Comparison of ENCODE assay signal across 34 cellular contexts in genomic region chr9:103089357-103089756, GRCh38.
"Had no signal": no experiment of that assay in that cellular context is flagged by ENCODE, and none has a peak within 500 bp of the region (broad histone marks: within the 10 kb centered on the region; RNA-seq: fewer than 3 reads in every experiment).

No MANE protein-coding gene starts in this region.

- ATAC-seq: activated naive CD4-positive, alpha-beta T cell treated with anti-CD3 and anti-CD28 coated beads, Interleukin-2, amount 50 U/mL, for 72 hours; activated naive CD8-positive, alpha-beta T cell treated with anti-CD3 and anti-CD28 coated beads, Interleukin-2, amount 50 U/mL, for 24 hours; activated T-cell treated with anti-CD3 and anti-CD28 coated beads, Interleukin-2, amount 50 U/mL, for 4 hours; activated T-cell treated with anti-CD3 and anti-CD28 coated beads, Interleukin-2, amount 50 U/mL, for 72 hours; activated T-helper 17 cell treated with anti-CD3 and anti-CD28 coated beads, Interleukin-2, amount 50 U/mL, for 72 hours; body of pancreas had no signal

- H3K27me3 ChIP-seq: adrenal gland, ascending aorta, body of pancreas, brain microvascular endothelial cell, breast epithelium, cardiac muscle cell had no signal

- H3K4me3 ChIP-seq: adrenal gland, ascending aorta, body of pancreas, breast epithelium, cardiac muscle cell had no signal

- H3K4me1 ChIP-seq: adrenal gland, ascending aorta, body of pancreas, breast epithelium had no signal

- H3K27ac ChIP-seq: adrenal gland, ascending aorta, body of pancreas, brain microvascular endothelial cell, breast epithelium, cardiac muscle cell had no signal

- DNase-seq: activated effector memory CD4-positive, alpha-beta T cell treated with anti-CD3 and anti-CD28 coated beads, Interleukin-2, amount 50 U/mL, for 16 hours; activated effector memory CD4-positive, alpha-beta T cell treated with Interleukin-2 at 50 U/mL for 16 hours; activated gamma-delta T cell; activated gamma-delta T cell treated with Interleukin-2 at 50 U/mL for 16 hours; activated naive CD4-positive, alpha-beta T cell; activated naive CD4-positive, alpha-beta T cell treated with anti-CD3 and anti-CD28 coated beads for 36 hours; activated naive CD4-positive, alpha-beta T cell treated with anti-CD3 and anti-CD28 coated beads, Interleukin-2, amount 10 ng/mL, durations not matched to agents 7 days and 5 days; activated naive CD4-positive, alpha-beta T cell treated with anti-CD3 and anti-CD28 coated beads, Interleukin-2, amount 50 U/mL, for 16 hours; activated naive CD4-positive, alpha-beta T cell treated with Interleukin-2 at 50 U/mL for 16 hours; activated naive CD8-positive, alpha-beta T cell treated with anti-CD3 and anti-CD28 coated beads for 36 hours; activated naive CD8-positive, alpha-beta T cell treated with anti-CD3 and anti-CD28 coated beads, Interleukin-2, amount 10 ng/mL, durations not matched to agents 7 days and 5 days; activated naive CD8-positive, alpha-beta T cell treated with anti-CD3 and anti-CD28 coated beads, Interleukin-2, amount 50 U/mL, for 24 hours; activated T-cell treated with anti-CD3 and anti-CD28 coated beads, Interleukin-2, amount 50 U/mL, for 1 hour; activated T-cell treated with anti-CD3 and anti-CD28 coated beads, Interleukin-2, amount 50 U/mL, for 24 hours; activated T-cell treated with anti-CD3 and anti-CD28 coated beads, Interleukin-2, amount 50 U/mL, for 4 hours; activated T-cell treated with anti-CD3 and anti-CD28 coated beads, Interleukin-2, amount 50 U/mL, for 48 hours; activated T-cell treated with anti-CD3 and anti-CD28 coated beads, Interleukin-2, amount 50 U/mL, for 72 hours; adrenal gland; amniotic stem cell; amygdala; anterior cingulate cortex; aorta; body of pancreas; brain microvascular endothelial cell; caudate nucleus; central memory CD4-positive, alpha-beta T cell; cerebellar nuclear complex had no signal

- FAIRE-seq: astrocyte, bronchial epithelial cell had no signal

- H3K9me3 ChIP-seq: adrenal gland, ascending aorta, body of pancreas, breast epithelium had no signal

- H3K36me3 ChIP-seq: adrenal gland, ascending aorta, brain microvascular endothelial cell, breast epithelium, cardiac muscle cell had no signal
